In genomic region chr19:5165697-5166019, GRCh38 we compare ENCODE assay signal across 2 cellular contexts.
TF ChIP-seq lines count a peak whose summit lies in the region.

No MANE protein-coding gene starts in this region.

TF ChIP-seq in HCT116, 20 proteins besides CTCF, POLR2A, EP300 and RAD21:
- TF ChIP-seq FOSL1 (IDR thresholded peaks at IDR 0.05; ENCODE audit: low read depth) = no peak
- TF ChIP-seq TCF7L2 (IDR thresholded peaks at IDR 0.05; ENCODE audit: borderline replicate concordance, extremely low read depth, insufficient read depth, insufficient read length) = no peak
- TF ChIP-seq ZNF274 (IDR thresholded peaks at IDR 0.05; ENCODE audit: low read depth, low read length) = no peak
- TF ChIP-seq, protein P1, sequence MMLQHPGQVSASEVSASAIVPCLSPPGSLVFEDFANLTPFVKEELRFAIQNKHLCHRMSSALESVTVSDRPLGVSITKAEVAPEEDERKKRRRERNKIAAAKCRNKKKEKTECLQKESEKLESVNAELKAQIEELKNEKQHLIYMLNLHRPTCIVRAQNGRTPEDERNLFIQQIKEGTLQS (IDR thresholded peaks at IDR 0.05) = no peak
- TF ChIP-seq REST (IDR thresholded peaks at IDR 0.05; ENCODE audit: low read depth) = no peak
- no peak for TF ChIP-seq CEBPB (IDR thresholded peaks at IDR 0.05; ENCODE audit: low read depth)
- TF ChIP-seq SRF (IDR thresholded peaks at IDR 0.05; ENCODE audit: low read depth) = no peak
- no peak for TF ChIP-seq ELF1 (IDR thresholded peaks at IDR 0.05; ENCODE audit: borderline replicate concordance, low read depth)
- no peak for TF ChIP-seq ZBTB33 (IDR thresholded peaks at IDR 0.05; ENCODE audit: extremely low read depth, insufficient replicate concordance, low read length)
- TF ChIP-seq ZFX (IDR thresholded peaks at IDR 0.05) = no peak
- no peak for TF ChIP-seq EZH2 (IDR thresholded peaks at IDR 0.05)
- TF ChIP-seq SIN3A (IDR thresholded peaks at IDR 0.05; ENCODE audit: low read depth) = no peak
- no peak for TF ChIP-seq JUND (IDR thresholded peaks at IDR 0.05)
- TF ChIP-seq POLR2AphosphoS5 (IDR thresholded peaks at IDR 0.05; ENCODE audit: low read depth, low read length) = no peak
- no peak for TF ChIP-seq EZH2phosphoT487 (IDR thresholded peaks at IDR 0.05; ENCODE audit: borderline replicate concordance)
- TF ChIP-seq CBX3 (IDR thresholded peaks at IDR 0.05; ENCODE audit: low read depth) = no peak

TF ChIP-seq in K562, 482 proteins besides CTCF, POLR2A, EP300 and RAD21 (continued from another document and continues in another):
- peak; percentile 60 for TF ChIP-seq MTA2 (IDR thresholded peaks at IDR 0.05; ENCODE audit: low read depth)
- TF ChIP-seq KAT7 (CRISPR knock-in tag; IDR thresholded peaks at IDR 0.05; ENCODE audit: borderline replicate concordance) = no peak
- TF ChIP-seq BACH1 (tag; IDR thresholded peaks at IDR 0.05) = no peak
- no peak for TF ChIP-seq GTF2F1 (IDR thresholded peaks at IDR 0.05; ENCODE audit: low read depth, low read length)
- TF ChIP-seq SMARCE1 (IDR thresholded peaks at IDR 0.05) = 0 out of 2 replicates have a peak, but pooled peaks have one; percentile 63
- peak; percentile 31 to 42; a peak in 1 of 4 replicates for TF ChIP-seq TRIM24 (IDR thresholded peaks at IDR 0.05)
- no peak for TF ChIP-seq ZNF76 (CRISPR knock-in tag; IDR thresholded peaks at IDR 0.05; ENCODE audit: borderline replicate concordance)
- TF ChIP-seq SIN3A (IDR thresholded peaks at IDR 0.05; ENCODE audit: borderline replicate concordance in 2 of 2, control insufficient read depth in 1 of 2, low read depth in 2 of 2, low read length in 2 of 2) = no peak
- TF ChIP-seq ARID2 (IDR thresholded peaks at IDR 0.05) = no peak
- TF ChIP-seq, protein P2, sequence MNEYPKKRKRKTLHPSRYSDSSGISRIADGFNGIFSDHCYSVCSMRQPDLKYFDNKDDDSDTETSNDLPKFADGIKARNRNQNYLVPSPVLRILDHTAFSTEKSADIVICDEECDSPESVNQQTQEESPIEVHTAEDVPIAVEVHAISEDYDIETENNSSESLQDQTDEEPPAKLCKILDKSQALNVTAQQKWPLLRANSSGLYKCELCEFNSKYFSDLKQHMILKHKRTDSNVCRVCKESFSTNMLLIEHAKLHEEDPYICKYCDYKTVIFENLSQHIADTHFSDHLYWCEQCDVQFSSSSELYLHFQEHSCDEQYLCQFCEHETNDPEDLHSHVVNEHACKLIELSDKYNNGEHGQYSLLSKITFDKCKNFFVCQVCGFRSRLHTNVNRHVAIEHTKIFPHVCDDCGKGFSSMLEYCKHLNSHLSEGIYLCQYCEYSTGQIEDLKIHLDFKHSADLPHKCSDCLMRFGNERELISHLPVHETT (CRISPR knock-in tag; conservative IDR thresholded peaks at IDR 0.05 in 1 of 2, IDR thresholded peaks at IDR 0.05 in 1 of 2) = no peak
- TF ChIP-seq TAL1 (IDR thresholded peaks at IDR 0.05) = peak; percentile 81
- TF ChIP-seq ZNF764 (CRISPR knock-in tag; IDR thresholded peaks at IDR 0.05; ENCODE audit: low read depth) = no peak
- TF ChIP-seq ATF1 (CRISPR knock-in tag; IDR thresholded peaks at IDR 0.05) = no peak
- no peak for TF ChIP-seq ATF1 (tag; IDR thresholded peaks at IDR 0.05)
- TF ChIP-seq STAT5B (CRISPR knock-in tag; IDR thresholded peaks at IDR 0.05) = no peak
- TF ChIP-seq, protein P3, sequence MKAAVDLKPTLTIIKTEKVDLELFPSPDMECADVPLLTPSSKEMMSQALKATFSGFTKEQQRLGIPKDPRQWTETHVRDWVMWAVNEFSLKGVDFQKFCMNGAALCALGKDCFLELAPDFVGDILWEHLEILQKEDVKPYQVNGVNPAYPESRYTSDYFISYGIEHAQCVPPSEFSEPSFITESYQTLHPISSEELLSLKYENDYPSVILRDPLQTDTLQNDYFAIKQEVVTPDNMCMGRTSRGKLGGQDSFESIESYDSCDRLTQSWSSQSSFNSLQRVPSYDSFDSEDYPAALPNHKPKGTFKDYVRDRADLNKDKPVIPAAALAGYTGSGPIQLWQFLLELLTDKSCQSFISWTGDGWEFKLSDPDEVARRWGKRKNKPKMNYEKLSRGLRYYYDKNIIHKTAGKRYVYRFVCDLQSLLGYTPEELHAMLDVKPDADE (conservative IDR thresholded peaks at IDR 0.05; ENCODE audit: control insufficient read depth, low read depth, low read length) = no peak
- TF ChIP-seq ID3 (CRISPR knock-in tag; IDR thresholded peaks at IDR 0.05) = no peak
- no peak for TF ChIP-seq ID3 (tag; IDR thresholded peaks at IDR 0.05)
- TF ChIP-seq ZNF668 (CRISPR knock-in tag; IDR thresholded peaks at IDR 0.05) = no peak
- TF ChIP-seq RBBP5 (IDR thresholded peaks at IDR 0.05; ENCODE audit: borderline replicate concordance, insufficient read depth, low read length, poor library complexity, severe bottlenecking) = no peak
- TF ChIP-seq DIDO1 (tag; IDR thresholded peaks at IDR 0.05; ENCODE audit: low read depth) = no peak
- TF ChIP-seq CBX1 (IDR thresholded peaks at IDR 0.05; ENCODE audit: low read depth) = no peak
- TF ChIP-seq IRF1 (CRISPR knock-in tag; IDR thresholded peaks at IDR 0.05; ENCODE audit: borderline replicate concordance) = no peak
- TF ChIP-seq, protein P4, sequence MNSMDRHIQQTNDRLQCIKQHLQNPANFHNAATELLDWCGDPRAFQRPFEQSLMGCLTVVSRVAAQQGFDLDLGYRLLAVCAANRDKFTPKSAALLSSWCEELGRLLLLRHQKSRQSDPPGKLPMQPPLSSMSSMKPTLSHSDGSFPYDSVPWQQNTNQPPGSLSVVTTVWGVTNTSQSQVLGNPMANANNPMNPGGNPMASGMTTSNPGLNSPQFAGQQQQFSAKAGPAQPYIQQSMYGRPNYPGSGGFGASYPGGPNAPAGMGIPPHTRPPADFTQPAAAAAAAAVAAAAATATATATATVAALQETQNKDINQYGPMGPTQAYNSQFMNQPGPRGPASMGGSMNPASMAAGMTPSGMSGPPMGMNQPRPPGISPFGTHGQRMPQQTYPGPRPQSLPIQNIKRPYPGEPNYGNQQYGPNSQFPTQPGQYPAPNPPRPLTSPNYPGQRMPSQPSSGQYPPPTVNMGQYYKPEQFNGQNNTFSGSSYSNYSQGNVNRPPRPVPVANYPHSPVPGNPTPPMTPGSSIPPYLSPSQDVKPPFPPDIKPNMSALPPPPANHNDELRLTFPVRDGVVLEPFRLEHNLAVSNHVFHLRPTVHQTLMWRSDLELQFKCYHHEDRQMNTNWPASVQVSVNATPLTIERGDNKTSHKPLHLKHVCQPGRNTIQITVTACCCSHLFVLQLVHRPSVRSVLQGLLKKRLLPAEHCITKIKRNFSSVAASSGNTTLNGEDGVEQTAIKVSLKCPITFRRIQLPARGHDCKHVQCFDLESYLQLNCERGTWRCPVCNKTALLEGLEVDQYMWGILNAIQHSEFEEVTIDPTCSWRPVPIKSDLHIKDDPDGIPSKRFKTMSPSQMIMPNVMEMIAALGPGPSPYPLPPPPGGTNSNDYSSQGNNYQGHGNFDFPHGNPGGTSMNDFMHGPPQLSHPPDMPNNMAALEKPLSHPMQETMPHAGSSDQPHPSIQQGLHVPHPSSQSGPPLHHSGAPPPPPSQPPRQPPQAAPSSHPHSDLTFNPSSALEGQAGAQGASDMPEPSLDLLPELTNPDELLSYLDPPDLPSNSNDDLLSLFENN (IDR thresholded peaks at IDR 0.05; ENCODE audit: low read depth in 2 of 2, low read length in 2 of 2) = no peak
- TF ChIP-seq TCF15 (CRISPR knock-in tag; IDR thresholded peaks at IDR 0.05) = no peak
- TF ChIP-seq ESRRB (CRISPR knock-in tag; IDR thresholded peaks at IDR 0.05; ENCODE audit: borderline replicate concordance) = no peak
- TF ChIP-seq REST (CRISPR knock-in tag; IDR thresholded peaks at IDR 0.05; ENCODE audit: low read depth) = no peak
- peak; percentile 54; the same call in 1 of the 2 replicates for TF ChIP-seq MYNN (IDR thresholded peaks at IDR 0.05)
- TF ChIP-seq MYNN (CRISPR knock-in tag; IDR thresholded peaks at IDR 0.05) = no peak
- peak; percentile 30; the same call in 1 of the 2 replicates for TF ChIP-seq RBFOX2 (IDR thresholded peaks at IDR 0.05; ENCODE audit: low read depth, low read length)
- TF ChIP-seq TFAP4 (CRISPR knock-in tag; IDR thresholded peaks at IDR 0.05; ENCODE audit: borderline replicate concordance) = peak; percentile 79; the same call in 1 of the 2 replicates
- no peak for TF ChIP-seq ZNF583 (CRISPR knock-in tag; IDR thresholded peaks at IDR 0.05)
- no peak for TF ChIP-seq JUN (IDR thresholded peaks at IDR 0.05; ENCODE audit: borderline replicate concordance, low read depth, low read length)
- no peak for TF ChIP-seq JUN (CRISPR knock-in tag; IDR thresholded peaks at IDR 0.05; ENCODE audit: borderline replicate concordance)
- peak; percentile 71 for TF ChIP-seq TCF3 (CRISPR knock-in tag; IDR thresholded peaks at IDR 0.05)
- no peak for TF ChIP-seq NFATC3 (IDR thresholded peaks at IDR 0.05)
- TF ChIP-seq RBM25 (IDR thresholded peaks at IDR 0.05; ENCODE audit: low read depth, low read length, severe bottlenecking) = no peak
- no peak for TF ChIP-seq CEBPB (tag; IDR thresholded peaks at IDR 0.05)
- TF ChIP-seq NRF1 (conservative IDR thresholded peaks at IDR 0.05 in 1 of 2, IDR thresholded peaks at IDR 0.05 in 1 of 2) = 0 out of 4 replicates have a peak, but pooled peaks of 1 of the 2 experiments have one; percentile 9
- no peak for TF ChIP-seq BRCA1 (IDR thresholded peaks at IDR 0.05)
- TF ChIP-seq BRCA1 (CRISPR knock-in tag; IDR thresholded peaks at IDR 0.05) = no peak
- peak; percentile 38 for TF ChIP-seq NEUROD1 (IDR thresholded peaks at IDR 0.05; ENCODE audit: borderline replicate concordance, low read depth, low read length, partially characterized antibody)
- TF ChIP-seq, protein P5, sequence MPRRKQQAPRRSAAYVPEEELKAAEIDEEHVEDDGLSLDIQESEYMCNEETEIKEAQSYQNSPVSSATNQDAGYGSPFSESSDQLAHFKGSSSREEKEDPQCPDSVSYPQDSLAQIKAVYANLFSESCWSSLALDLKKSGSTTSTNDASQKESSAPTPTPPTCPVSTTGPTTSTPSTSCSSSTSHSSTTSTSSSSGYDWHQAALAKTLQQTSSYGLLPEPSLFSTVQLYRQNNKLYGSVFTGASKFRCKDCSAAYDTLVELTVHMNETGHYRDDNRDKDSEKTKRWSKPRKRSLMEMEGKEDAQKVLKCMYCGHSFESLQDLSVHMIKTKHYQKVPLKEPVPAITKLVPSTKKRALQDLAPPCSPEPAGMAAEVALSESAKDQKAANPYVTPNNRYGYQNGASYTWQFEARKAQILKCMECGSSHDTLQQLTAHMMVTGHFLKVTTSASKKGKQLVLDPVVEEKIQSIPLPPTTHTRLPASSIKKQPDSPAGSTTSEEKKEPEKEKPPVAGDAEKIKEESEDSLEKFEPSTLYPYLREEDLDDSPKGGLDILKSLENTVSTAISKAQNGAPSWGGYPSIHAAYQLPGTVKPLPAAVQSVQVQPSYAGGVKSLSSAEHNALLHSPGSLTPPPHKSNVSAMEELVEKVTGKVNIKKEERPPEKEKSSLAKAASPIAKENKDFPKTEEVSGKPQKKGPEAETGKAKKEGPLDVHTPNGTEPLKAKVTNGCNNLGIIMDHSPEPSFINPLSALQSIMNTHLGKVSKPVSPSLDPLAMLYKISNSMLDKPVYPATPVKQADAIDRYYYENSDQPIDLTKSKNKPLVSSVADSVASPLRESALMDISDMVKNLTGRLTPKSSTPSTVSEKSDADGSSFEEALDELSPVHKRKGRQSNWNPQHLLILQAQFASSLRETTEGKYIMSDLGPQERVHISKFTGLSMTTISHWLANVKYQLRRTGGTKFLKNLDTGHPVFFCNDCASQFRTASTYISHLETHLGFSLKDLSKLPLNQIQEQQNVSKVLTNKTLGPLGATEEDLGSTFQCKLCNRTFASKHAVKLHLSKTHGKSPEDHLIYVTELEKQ (CRISPR knock-in tag; IDR thresholded peaks at IDR 0.05) = no peak
- 0 out of 2 replicates have a peak, but pooled peaks have one; percentile 27 for TF ChIP-seq CTBP1 (IDR thresholded peaks at IDR 0.05; ENCODE audit: borderline replicate concordance)
- TF ChIP-seq CAMTA2 (CRISPR knock-in tag; conservative IDR thresholded peaks at IDR 0.05) = no peak
- no peak for TF ChIP-seq PTTG1 (tag; IDR thresholded peaks at IDR 0.05; ENCODE audit: low read depth)
